ENCODE assay signal across 21 cellular contexts in genomic region chr9:138078846-138079245, GRCh38.
DNase-seq lines count a peak whose midpoint lies in the region; ATAC-seq, FAIRE-seq and TF ChIP-seq lines count a peak whose summit lies in the region.
"Had no signal": no experiment of that assay in that cellular context is flagged by ENCODE, and none has a peak within 500 bp of the region (broad histone marks: within the 10 kb centered on the region; RNA-seq: fewer than 3 reads in every experiment).

No MANE protein-coding gene starts in this region.

- no peak overlapping the region for H3K27ac ChIP-seq in right lobe of liver
- no peak overlapping the region for H3K27ac ChIP-seq in HepG2 (ENCODE audit: extremely low read length, insufficient read depth, low read length)
- H3K27ac ChIP-seq in kidney (ENCODE audit: low read depth in 2 of 2, low read length in 2 of 2): no peak overlapping the region
- no peak overlapping the region for H3K27ac ChIP-seq in sigmoid colon
- H3K27ac ChIP-seq: BLaER1 had no signal

- H3K4me1 ChIP-seq in right lobe of liver (no peaks in the 10 kb centered on the region), HepG2 (ENCODE audit: insufficient read depth, low read length) (no peaks in the 10 kb centered on the region), kidney (ENCODE audit: control insufficient read depth in 1 of 2, insufficient read depth in 1 of 2, low read depth in 1 of 2, low read length in 2 of 2) (no peaks in the 10 kb centered on the region), sigmoid colon (no peaks in the 10 kb centered on the region)
- H3K4me1 ChIP-seq: BLaER1 had no signal

- no peaks in the 10 kb centered on the region for H3K27me3 Mint-ChIP-seq in progenitor cell of endocrine pancreas

- H3K4me3 Mint-ChIP-seq in progenitor cell of endocrine pancreas (ENCODE audit: low read depth): no peak overlapping the region
- H3K4me3 Mint-ChIP-seq: CD4-positive, alpha-beta T cell had no signal

- DNase-seq in right lobe of liver (peak in 2 of 3 donors; percentile 5 to 23), HepG2 (ENCODE audit: low spot score) (no peak), kidney (peak; percentile 10), progenitor cell of endocrine pancreas (ENCODE audit: low spot score, unreplicated experiment) (no peak), sigmoid colon (no peak), inferior parietal cortex (ENCODE audit: extremely low spot score) (no peak), EL (no peak)
- DNase-seq: ACHN, COR-L47, DMS79, MG63, NCI-H1417 treated with DMSO at 0.1 percent for 48 hours, NCI-H187 treated with DMSO at 0.1 percent for 48 hours, NCI-H2107, NCI-H446 treated with DMSO at 0.1 percent for 48 hours, NCI-H526 treated with DMSO at 0.1 percent for 48 hours, OCI-M1, SHP77 had no signal

- BruUV-seq in HepG2 (replicated peaks; lab: Mats Ljungman, UMichigan): no TSS peak

- no peaks in the 10 kb centered on the region for H4K20me1 ChIP-seq in HepG2 (ENCODE audit: insufficient read depth, low read length)
- H4K20me1 ChIP-seq: BLaER1 had no signal

- TF ChIP-seq EP300 in HepG2 (IDR thresholded peaks at IDR 0.05; ENCODE audit: low read depth in 2 of 2, low read length in 2 of 2) (no peak), HepG2 (CRISPR knock-in tag; IDR thresholded peaks at IDR 0.05; ENCODE audit: borderline replicate concordance) (no peak), sigmoid colon (IDR thresholded peaks at IDR 0.05) (no peak)

- no peak overlapping the region for H3K4me3 ChIP-seq in right lobe of liver
- no peak overlapping the region for H3K4me3 ChIP-seq in HepG2 (replicated peaks in 1 of 3; ENCODE audit: insufficient read depth in 1 of 3, low read depth in 2 of 3, low read length in 3 of 3)
- H3K4me3 ChIP-seq in kidney (ENCODE audit: low read length in 2 of 2): no peak overlapping the region
- no peak overlapping the region for H3K4me3 ChIP-seq in sigmoid colon
- H3K4me3 ChIP-seq: BLaER1, K562, MG63 had no signal

- POLR2A ChIA-PET in HepG2 (lab: Yijun Ruan, JAX): no interaction called here

- 28% methylated on average over 3 of the region's 9 CpGs for WGBS in right lobe of liver (ENCODE audit: insufficient coverage, low coverage, low lambda C conversion rate, missing lambda C conversion rate)
- 29% methylated on average over 3 of the region's 9 CpGs for WGBS in HepG2 (ENCODE audit: low lambda C conversion rate)
- 90 to 91% methylated on average over 9 of the region's 9 CpGs for WGBS in sigmoid colon, 2 donors

- no peaks in the 10 kb centered on the region for H3K9me3 ChIP-seq in right lobe of liver
- H3K9me3 ChIP-seq in HepG2 (ENCODE audit: low read length): peaks cover 3% of the 10 kb centered on the region; the same call in 1 of the 2 replicates
- no peaks in the 10 kb centered on the region for H3K9me3 ChIP-seq in kidney (ENCODE audit: control insufficient read depth in 1 of 2, low read length in 2 of 2)
- H3K9me3 ChIP-seq in sigmoid colon: no peaks in the 10 kb centered on the region
- H3K9me3 ChIP-seq: MG63 had no signal

- H3K79me2 ChIP-seq in HepG2 (ENCODE audit: insufficient read depth, low read length): no peaks in the 10 kb centered on the region

- H3K9ac ChIP-seq in HepG2 (ENCODE audit: insufficient read depth, low read depth, low read length) (no peak overlapping the region), kidney (ENCODE audit: low read length in 2 of 2) (no peak overlapping the region)
- H3K9ac ChIP-seq: BLaER1 had no signal

- H3K4me1 Mint-ChIP-seq in progenitor cell of endocrine pancreas (ENCODE audit: low read depth): no peaks in the 10 kb centered on the region

- no peak overlapping the region for H2AFZ ChIP-seq in HepG2 (ENCODE audit: low read length)

- ATAC-seq in right lobe of liver (no peak), HepG2 (no peak)
- ATAC-seq: K562 had no signal

- FAIRE-seq in HepG2 (lab: Jason Lieb, UNC) (no peak), kidney (lab: Jason Lieb, UNC) (no peak)
- FAIRE-seq: K562 had no signal

- CTCF ChIA-PET in HepG2 (lab: Yijun Ruan, JAX; ENCODE audit: low intra/inter-chr PET ratio, low total read pairs): no interaction called here

- TF ChIP-seq RAD21 in HepG2 (CRISPR knock-in tag; IDR thresholded peaks at IDR 0.05): no peak

- no peak overlapping the region for H3K4me2 ChIP-seq in HepG2 (ENCODE audit: low read depth, low read length)
- H3K4me2 ChIP-seq: BLaER1 had no signal

- no peaks in the 10 kb centered on the region for H3K36me3 Mint-ChIP-seq in progenitor cell of endocrine pancreas (ENCODE audit: insufficient read depth)

- intact Hi-C loops in right lobe of liver (cut with DNase I) (no loop called here), HepG2 (cut with micrococcal nuclease; ENCODE audit: unreplicated experiment) (no loop called here), kidney (cut with DNase I) (no loop called here), sigmoid colon (cut with DNase I) (no loop called here)

- no peaks in the 10 kb centered on the region for H3K27me3 ChIP-seq in right lobe of liver
- peaks cover 3 to 58% of the 10 kb centered on the region in 2 experiments; a peak in 3 of 5 replicates for H3K27me3 ChIP-seq in HepG2 (ENCODE audit: control insufficient read depth in 1 of 2, insufficient read depth in 2 of 2, low read length in 2 of 2)
- H3K27me3 ChIP-seq in sigmoid colon: no peaks in the 10 kb centered on the region
- H3K27me3 ChIP-seq: BLaER1, MG63 had no signal

- in situ Hi-C loops in HepG2 (cut with HindIII; ENCODE audit: extremely low pct_ligation_motif_present, low pct_unique_long_range_greater_than_20kb): no loop called here

- TF ChIP-seq CTCF in right lobe of liver (IDR thresholded peaks at IDR 0.05): no peak
- no peak for TF ChIP-seq CTCF in HepG2 (CRISPR knock-in tag; IDR thresholded peaks at IDR 0.05)
- TF ChIP-seq CTCF in kidney (IDR thresholded peaks at IDR 0.05; ENCODE audit: borderline replicate concordance, extremely low read depth, insufficient read depth): no peak
- no peak for TF ChIP-seq CTCF in progenitor cell of endocrine pancreas (IDR thresholded peaks at IDR 0.05; ENCODE audit: unreplicated experiment)
- TF ChIP-seq CTCF in sigmoid colon (IDR thresholded peaks at IDR 0.05): no peak

- H3K9me3 Mint-ChIP-seq in progenitor cell of endocrine pancreas (ENCODE audit: low read depth): no peaks in the 10 kb centered on the region
- H3K9me3 Mint-ChIP-seq: CD4-positive, alpha-beta T cell had no signal

- H3K36me3 ChIP-seq in right lobe of liver (no peaks in the 10 kb centered on the region), HepG2 (replicated peaks in 1 of 2; ENCODE audit: control insufficient read depth in 1 of 2, insufficient read depth in 2 of 2, low read length in 2 of 2) (no peaks in the 10 kb centered on the region), kidney (ENCODE audit: control insufficient read depth in 1 of 2, insufficient read depth in 2 of 2, low read length in 2 of 2) (no peaks in the 10 kb centered on the region), sigmoid colon (no peaks in the 10 kb centered on the region)
- H3K36me3 ChIP-seq: BLaER1, MG63 had no signal

- TF ChIP-seq POLR2A in right lobe of liver (IDR thresholded peaks at IDR 0.05) (no peak), HepG2 (IDR thresholded peaks at IDR 0.05; ENCODE audit: insufficient read depth in 1 of 2, low read depth in 2 of 2, low read length in 2 of 2) (no peak), sigmoid colon (IDR thresholded peaks at IDR 0.05) (no peak)

- peak overlapping the region; percentile 29 for H3K27ac Mint-ChIP-seq in progenitor cell of endocrine pancreas
- H3K27ac Mint-ChIP-seq: CD4-positive, alpha-beta T cell had no signal

TF ChIP-seq in HepG2, 621 proteins besides CTCF, POLR2A, EP300 and RAD21:
- TF ChIP-seq PATZ1 (CRISPR knock-in tag; IDR thresholded peaks at IDR 0.05) (no peak), ZNF674 (CRISPR knock-in tag; IDR thresholded peaks at IDR 0.05; ENCODE audit: low read depth) (no peak), NR2F2 (IDR thresholded peaks at IDR 0.05; ENCODE audit: borderline replicate concordance, low read depth) (no peak), RNF2 (conservative IDR thresholded peaks at IDR 0.05; ENCODE audit: low read depth) (no peak), BRF2 (CRISPR knock-in tag; IDR thresholded peaks at IDR 0.05) (no peak), GRHL1 (CRISPR knock-in tag; conservative IDR thresholded peaks at IDR 0.05) (no peak), BCL6 (CRISPR knock-in tag; IDR thresholded peaks at IDR 0.05) (no peak)

Comparison
In these comparisons a context has a peak if more than half of its experiments do, and no peak if none do; other contexts are left out.
1. DNase-seq: peak in right lobe of liver (2 of 3) and kidney (single experiment); none in HepG2 (single experiment), progenitor cell of endocrine pancreas (single experiment), sigmoid colon (single experiment), inferior parietal cortex (single experiment) and EL (single experiment).